Comparison of ENCODE assay signal across 8 cellular contexts in the genomic region with DNA sequence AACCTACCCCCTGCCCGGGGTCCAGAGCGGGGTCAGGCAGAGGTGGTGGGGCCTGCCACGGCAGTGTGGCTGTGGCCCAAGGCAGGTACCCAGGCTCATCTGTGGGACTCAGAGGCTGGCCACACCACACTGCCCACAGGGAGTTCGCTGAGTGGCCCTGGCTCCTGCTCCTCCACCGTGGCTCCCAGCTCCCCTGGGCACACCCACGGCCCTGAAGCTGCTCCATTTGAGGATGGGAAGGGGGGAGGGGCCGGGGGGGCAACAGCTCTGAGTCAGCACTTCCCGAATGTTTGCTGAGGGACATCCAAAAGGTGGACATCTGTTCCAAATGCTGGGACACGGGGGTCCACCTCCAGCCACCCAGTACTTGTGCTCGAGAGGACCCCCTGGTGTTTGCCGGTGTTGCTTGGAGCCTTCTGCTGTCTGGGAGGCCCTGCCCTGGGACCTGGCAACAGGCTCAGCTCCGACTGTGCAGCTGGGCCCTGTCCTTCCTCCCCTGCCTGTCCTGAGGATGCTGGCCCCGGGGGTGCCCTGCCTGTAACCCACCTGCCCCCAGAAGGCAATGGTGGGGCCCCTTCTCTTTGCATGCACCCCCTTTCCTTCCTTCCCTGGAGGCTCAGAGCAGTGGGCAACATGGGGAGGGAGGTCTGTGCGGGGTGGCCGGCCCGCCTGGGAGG. TPM values are rescaled to one million over a fixed set of nuclear protein-coding genes. Genes with fewer than 3 reads are reported as not detected.
DNase-seq lines count a peak whose midpoint lies in the region; TF ChIP-seq lines count a peak whose summit lies in the region.
"Had no signal": no experiment of that assay in that cellular context is flagged by ENCODE, and none has a peak within 500 bp of the region (broad histone marks: within the 10 kb centered on the region; RNA-seq: fewer than 3 reads in every experiment).

No MANE protein-coding gene starts in this region.

- no peak overlapping the region for H3K4me2 ChIP-seq in smooth muscle cell

- no peak overlapping the region for H3K4me3 ChIP-seq in HEK293 (ENCODE audit: low read depth, low read length)
- H3K4me3 ChIP-seq in ectodermal cell (ENCODE audit: insufficient read depth, low read depth, low read length), result no peak overlapping the region
- H3K4me3 ChIP-seq in smooth muscle cell, result no peak overlapping the region

- H3K27me3 Mint-ChIP-seq in progenitor cell of endocrine pancreas, result no peaks in the 10 kb centered on the region

- peak; percentile 12 for DNase-seq in progenitor cell of endocrine pancreas (ENCODE audit: low spot score, unreplicated experiment)
- DNase-seq in smooth muscle cell (lab: John Stamatoyannopoulos, UW; ENCODE audit: unreplicated experiment), result no peak
- DNase-seq in NCI-H1417 treated with DMSO at 0.1 percent for 48 hours (lab: John Stamatoyannopoulos, UW), result no peak
- DNase-seq in hepatic stellate cell (ENCODE audit: low spot score), result no peak
- DNase-seq: effector memory CD4-positive, alpha-beta T cell had no signal

- H3K27me3 ChIP-seq in ectodermal cell (ENCODE audit: control insufficient read depth, insufficient read depth, low read length, poor library complexity, severe bottlenecking) (peaks cover 12% of the 10 kb centered on the region), smooth muscle cell (ENCODE audit: low read depth) (peaks cover 11% of the 10 kb centered on the region)

- CTCF ChIA-PET in HEK293 (lab: Yijun Ruan, JAX), result interaction anchor here (0.7 to 3.5 kb wide), 4 partner anchors 18 to 118 kb away, joined by 3 to 15 read pairs (median 4); a partner anchor contains a TSS

- H4K20me1 ChIP-seq in smooth muscle cell (ENCODE audit: low read depth), result peaks cover 9% of the 10 kb centered on the region

- no peaks in the 10 kb centered on the region for H3K36me3 Mint-ChIP-seq in progenitor cell of endocrine pancreas (ENCODE audit: insufficient read depth)

- H3K4me1 ChIP-seq in HEK293 (ENCODE audit: control insufficient read depth, insufficient read depth, low read length) (peaks cover 9% of the 10 kb centered on the region), ectodermal cell (ENCODE audit: control insufficient read depth, insufficient read depth, low read length) (peaks cover 57% of the 10 kb centered on the region), smooth muscle cell (ENCODE audit: low read depth) (peaks cover 38% of the 10 kb centered on the region)

- H3F3A ChIP-seq in smooth muscle cell (ENCODE audit: low read depth), result no peaks in the 10 kb centered on the region

- WGBS in ectodermal cell, 2 experiments, result 76 to 81% methylated on average over 16 of the region's 16 CpGs
- WGBS in smooth muscle cell (ENCODE audit: low lambda C conversion rate), result 82% methylated on average over 15 of the region's 16 CpGs

- H3K27ac ChIP-seq in HEK293 (ENCODE audit: extremely low read depth, low read depth, low read length) (no peak overlapping the region), ectodermal cell (ENCODE audit: insufficient read depth, low read depth, low read length, poor library complexity, severe bottlenecking) (peak overlapping the region; percentile 63), smooth muscle cell (ENCODE audit: low read depth) (no peak overlapping the region)

- no peaks in the 10 kb centered on the region for H3K79me2 ChIP-seq in smooth muscle cell (ENCODE audit: low read depth)

- peaks cover 29% of the 10 kb centered on the region for H3K4me1 Mint-ChIP-seq in progenitor cell of endocrine pancreas (ENCODE audit: low read depth)

- no peak overlapping the region for H3K4me3 Mint-ChIP-seq in progenitor cell of endocrine pancreas (ENCODE audit: low read depth)

- no peak overlapping the region for H3K27ac Mint-ChIP-seq in progenitor cell of endocrine pancreas

- TF ChIP-seq CTCF in HEK293 (tag by site-specific recombination; IDR thresholded peaks at IDR 0.05), result 0 out of 2 replicates have a peak, but pooled peaks have one; percentile 10
- TF ChIP-seq CTCF in progenitor cell of endocrine pancreas (IDR thresholded peaks at IDR 0.05; ENCODE audit: unreplicated experiment), result peak; percentile 32
- TF ChIP-seq CTCF in smooth muscle cell (IDR thresholded peaks at IDR 0.05; ENCODE audit: borderline replicate concordance, insufficient read depth, poor library complexity, severe bottlenecking), result no peak

- H3K36me3 ChIP-seq in HEK293 (ENCODE audit: control insufficient read depth in 2 of 2, insufficient read depth in 1 of 2, low read length in 2 of 2) (no peaks in the 10 kb centered on the region), ectodermal cell (ENCODE audit: control insufficient read depth, insufficient read depth, low read length) (no peaks in the 10 kb centered on the region), smooth muscle cell (ENCODE audit: low read depth) (no peaks in the 10 kb centered on the region)

- POLR2A ChIA-PET in HEK293 (lab: Yijun Ruan, JAX), result interaction anchor here (1.1 kb wide), 1 partner anchor 11 kb away, joined by 3 read pairs; no protein-coding TSS in a partner anchor

- H3K9ac ChIP-seq in smooth muscle cell (ENCODE audit: low read depth), result no peak overlapping the region

- H3K9me3 ChIP-seq in HEK293 (ENCODE audit: control insufficient read depth, insufficient read depth, low read depth, low read length), result no peaks in the 10 kb centered on the region
- no peaks in the 10 kb centered on the region for H3K9me3 ChIP-seq in ectodermal cell (ENCODE audit: control insufficient read depth, low read length)
- H3K9me3 ChIP-seq in smooth muscle cell (replicated peaks; ENCODE audit: low read depth), result no peaks in the 10 kb centered on the region

- no peak overlapping the region for H2AFZ ChIP-seq in smooth muscle cell (ENCODE audit: low read depth)

- H3K9me3 Mint-ChIP-seq in progenitor cell of endocrine pancreas (ENCODE audit: low read depth), result no peaks in the 10 kb centered on the region

TF ChIP-seq in HEK293, 187 proteins besides CTCF, POLR2A, EP300 and RAD21 (continues in another document):
- TF ChIP-seq ZNF561 (tag by site-specific recombination; IDR thresholded peaks at IDR 0.05; ENCODE audit: borderline replicate concordance) (no peak), ZBTB7A (tag by site-specific recombination; IDR thresholded peaks at IDR 0.05; ENCODE audit: low read depth) (peak; percentile 26; the same call in 1 of the 2 replicates), ZNF394 (tag by site-specific recombination; IDR thresholded peaks at IDR 0.05; ENCODE audit: borderline replicate concordance) (peak; percentile 29; the same call in 1 of the 2 replicates), GLIS1 (tag by site-specific recombination; IDR thresholded peaks at IDR 0.05) (peak; percentile 89), ZFHX2 (tag by site-specific recombination; conservative IDR thresholded peaks at IDR 0.05) (peak; percentile 54), ZIC2 (tag by site-specific recombination; IDR thresholded peaks at IDR 0.05) (peak; percentile 51), ZSCAN16 (tag by site-specific recombination; IDR thresholded peaks at IDR 0.05) (no peak), ZNF48 (tag by site-specific recombination; IDR thresholded peaks at IDR 0.05) (no peak), KLF9 (tag by site-specific recombination; IDR thresholded peaks at IDR 0.05; ENCODE audit: low read depth) (peak; percentile 33; the same call in 1 of the 2 replicates), KLF10 (tag by site-specific recombination; IDR thresholded peaks at IDR 0.05) (0 out of 2 replicates have a peak, but pooled peaks have one; percentile 32), GLIS2 (tag by site-specific recombination; IDR thresholded peaks at IDR 0.05) (peak; percentile 64; the same call in 1 of the 2 replicates)
- TF ChIP-seq, protein P1, sequence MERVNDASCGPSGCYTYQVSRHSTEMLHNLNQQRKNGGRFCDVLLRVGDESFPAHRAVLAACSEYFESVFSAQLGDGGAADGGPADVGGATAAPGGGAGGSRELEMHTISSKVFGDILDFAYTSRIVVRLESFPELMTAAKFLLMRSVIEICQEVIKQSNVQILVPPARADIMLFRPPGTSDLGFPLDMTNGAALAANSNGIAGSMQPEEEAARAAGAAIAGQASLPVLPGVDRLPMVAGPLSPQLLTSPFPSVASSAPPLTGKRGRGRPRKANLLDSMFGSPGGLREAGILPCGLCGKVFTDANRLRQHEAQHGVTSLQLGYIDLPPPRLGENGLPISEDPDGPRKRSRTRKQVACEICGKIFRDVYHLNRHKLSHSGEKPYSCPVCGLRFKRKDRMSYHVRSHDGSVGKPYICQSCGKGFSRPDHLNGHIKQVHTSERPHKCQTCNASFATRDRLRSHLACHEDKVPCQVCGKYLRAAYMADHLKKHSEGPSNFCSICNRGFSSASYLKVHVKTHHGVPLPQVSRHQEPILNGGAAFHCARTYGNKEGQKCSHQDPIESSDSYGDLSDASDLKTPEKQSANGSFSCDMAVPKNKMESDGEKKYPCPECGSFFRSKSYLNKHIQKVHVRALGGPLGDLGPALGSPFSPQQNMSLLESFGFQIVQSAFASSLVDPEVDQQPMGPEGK (tag by site-specific recombination; IDR thresholded peaks at IDR 0.05), result peak; percentile 76

RNA-seq across cellular contexts. Expression of a gene that starts 2.5 kb away (rescaled TPM):
- 20.0 TPM for polyA plus RNA-seq in ectodermal cell (2013, experiment 1 of 4)
- 17.8 TPM for polyA plus RNA-seq in ectodermal cell (2013, experiment 2 of 4)
- polyA plus RNA-seq in ectodermal cell (2013, experiment 3 of 4), result 30.0 TPM
- polyA plus RNA-seq in ectodermal cell (2013, experiment 4 of 4), result 33.2 TPM
- total RNA-seq in progenitor cell of endocrine pancreas (24.0 and 27.1 TPM in 2 replicates), smooth muscle cell (2.0 and 3.7 TPM in 2 replicates)
- 1.7 and 3.0 TPM in 2 replicates for polyA plus RNA-seq in smooth muscle cell

RNA-seq across cellular contexts. Expression of a gene that starts 27.0 kb away (rescaled TPM):
- 2.9 TPM for polyA plus RNA-seq in ectodermal cell (2013, experiment 1 of 4)
- 4.0 TPM for polyA plus RNA-seq in ectodermal cell (2013, experiment 2 of 4)
- 3.2 TPM for polyA plus RNA-seq in ectodermal cell (2013, experiment 3 of 4)
- 3.6 TPM for polyA plus RNA-seq in ectodermal cell (2013, experiment 4 of 4)
- 8.0 and 8.5 TPM in 2 replicates for total RNA-seq in progenitor cell of endocrine pancreas
- total RNA-seq in smooth muscle cell, result 4.6 and 6.3 TPM in 2 replicates
- 5.5 and 10.7 TPM in 2 replicates for polyA plus RNA-seq in smooth muscle cell

RNA-seq across cellular contexts. Expression of a gene that starts 49.4 kb away (rescaled TPM):
- 77.8 TPM for polyA plus RNA-seq in ectodermal cell (2013, experiment 1 of 4)
- polyA plus RNA-seq in ectodermal cell (2013, experiment 2 of 4), result 73.9 TPM
- 50.9 TPM for polyA plus RNA-seq in ectodermal cell (2013, experiment 3 of 4)
- 53.2 TPM for polyA plus RNA-seq in ectodermal cell (2013, experiment 4 of 4)
- total RNA-seq in progenitor cell of endocrine pancreas (62.3 and 63.3 TPM in 2 replicates), smooth muscle cell (23.3 and 31.8 TPM in 2 replicates)
- 60.9 and 66.6 TPM in 2 replicates for polyA plus RNA-seq in smooth muscle cell

RNA-seq across cellular contexts. Expression of a gene that starts 53.4 kb away (rescaled TPM):
- polyA plus RNA-seq in ectodermal cell (2013, experiment 1 of 4), result not detected
- polyA plus RNA-seq in ectodermal cell (2013, experiment 2 of 4), result not detected
- not detected for polyA plus RNA-seq in ectodermal cell (2013, experiment 3 of 4)
- not detected for polyA plus RNA-seq in ectodermal cell (2013, experiment 4 of 4)
- total RNA-seq in progenitor cell of endocrine pancreas, result not detected in 2 replicates
- total RNA-seq in smooth muscle cell, result not detected in 2 replicates
- polyA plus RNA-seq in smooth muscle cell, result not detected in 2 replicates
- total RNA-seq: ureter had no signal
